35 cellular contexts compared by ENCODE assay signal in the genomic region with DNA sequence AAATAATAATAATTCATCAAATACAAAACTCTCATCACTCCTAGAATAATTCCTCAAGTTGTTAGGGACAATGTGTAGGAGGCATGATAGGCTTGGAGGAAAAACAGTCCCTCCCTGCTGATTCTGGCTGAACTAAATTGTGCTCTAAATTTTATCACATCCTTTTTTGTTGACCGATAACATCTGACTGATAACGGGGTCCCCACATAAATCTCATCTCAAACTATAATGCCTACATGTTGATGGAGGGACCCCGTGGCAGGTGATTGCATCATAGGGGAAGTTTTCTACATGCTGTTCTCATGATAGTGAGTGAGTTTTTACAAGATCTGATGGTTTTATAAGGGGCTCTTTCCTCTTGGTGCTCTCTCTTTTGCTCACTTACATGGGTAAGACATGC.
"Had no signal": no experiment of that assay in that cellular context is flagged by ENCODE, and none has a peak within 500 bp of the region (broad histone marks: within the 10 kb centered on the region; RNA-seq: fewer than 3 reads in every experiment).

No MANE protein-coding gene starts in this region.

- H3K27ac ChIP-seq: KMS-11 had no signal

- H3K9me3 ChIP-seq: MG63 had no signal

- H3K4me3 ChIP-seq: MG63 had no signal

- H3K4me2 ChIP-seq: KMS-11 had no signal

- DNase-seq: Karpas-422, Kasumi-1, KG1, MG63, MM.1S, MV-4-11, NCI-H1048, NCI-H1092, NCI-H1092 treated with DMSO at 0.1 percent for 48 hours, NCI-H1105, NCI-H1105 treated with DMSO at 0.1 percent for 48 hours, NCI-H1417, NCI-H1417 treated with DMSO at 0.1 percent for 48 hours, NCI-H1436, NCI-H1436 treated with DMSO at 0.1 percent for 48 hours, NCI-H146, NCI-H1694, NCI-H1694 treated with DMSO at 0.1 percent for 48 hours, NCI-H187, NCI-H187 treated with DMSO at 0.1 percent for 48 hours, NCI-H1930, NCI-H2029, NCI-H2029 treated with DMSO at 0.1 percent for 48 hours, NCI-H2081, NCI-H2081 treated with DMSO at 0.1 percent for 48 hours, NCI-H2107, NCI-H2171, NCI-H2171 treated with DMSO at 0.1 percent for 48 hours, NCI-H2227 treated with DMSO at 0.1 percent for 48 hours, NCI-H226, NCI-H345, NCI-H446, NCI-H446 treated with DMSO at 0.1 percent for 48 hours, NCI-H510A had no signal

- H3K9ac ChIP-seq: KMS-11 had no signal

- H3K27me3 ChIP-seq: MG63 had no signal

- H3K36me3 ChIP-seq: MG63 had no signal
